ENCODE assay signal across 27 cellular contexts in genomic region chr9:127113540-127113928, GRCh38. TPM values are rescaled to one million over a fixed set of nuclear protein-coding genes. Genes with fewer than 3 reads are reported as not detected.
"Had no signal": no experiment of that assay in that cellular context is flagged by ENCODE, and none has a peak within 500 bp of the region (broad histone marks: within the 10 kb centered on the region; RNA-seq: fewer than 3 reads in every experiment).

No MANE protein-coding gene starts in this region.

- H3K27ac ChIP-seq: hepatocyte, pancreas, prostate gland, thyroid gland, upper lobe of left lung had no signal

- H3K4me3 ChIP-seq: gastroesophageal sphincter, hepatocyte, pancreas, prostate gland, spleen, thyroid gland, upper lobe of left lung had no signal

- H3K27me3 ChIP-seq: gastroesophageal sphincter, hepatocyte, pancreas, spleen, thyroid gland, upper lobe of left lung had no signal

- H3K9me3 ChIP-seq: gastroesophageal sphincter, pancreas, prostate gland, spleen, thyroid gland, upper lobe of left lung had no signal

- H3K4me1 ChIP-seq: pancreas, prostate gland had no signal

- H3K36me3 ChIP-seq: gastroesophageal sphincter, pancreas, prostate gland, thyroid gland had no signal

- DNase-seq: activated CD4-positive, alpha-beta memory T cell treated with anti-CD3 and anti-CD28 coated beads, Interleukin-2, amount 10 ng/mL, durations not matched to agents 7 days and 5 days; activated CD4-positive, alpha-beta T cell treated with anti-CD3 and anti-CD28 coated beads, Interleukin-2, amount 10 ng/mL, durations not matched to agents 24 days and 14 days; activated CD4-positive, CD25-positive, alpha-beta regulatory T cell treated with anti-CD3 and anti-CD28 coated beads, Interleukin-2, amount 50 U/mL, for 72 hours; activated CD8-positive, alpha-beta memory T cell treated with anti-CD3 and anti-CD28 coated beads, Interleukin-2, amount 50 U/mL, for 48 hours; activated gamma-delta T cell treated with Interleukin-2 at 50 U/mL for 16 hours; activated naive CD4-positive, alpha-beta T cell treated with anti-CD3 and anti-CD28 coated beads, Interleukin-2, amount 50 U/mL, for 16 hours; activated T-cell treated with anti-CD3 and anti-CD28 coated beads, Interleukin-2, amount 50 U/mL, for 24 hours; amniotic stem cell; central memory CD4-positive, alpha-beta T cell; effector CD8-positive, alpha-beta T cell; islet precursor cell; mammary epithelial cell; naive thymus-derived CD4-positive, alpha-beta T cell; pancreas; spleen; stimulated activated naive CD4-positive, alpha-beta T cell treated with Interleukin-2 at 50 U/mL for 16 hours; SW 1271; T-helper 17 cell; T1000; thyroid gland; upper lobe of left lung had no signal

- H3K27ac Mint-ChIP-seq: activated CD4-positive, alpha-beta memory T cell treated with anti-CD3 and anti-CD28 coated beads, Interleukin-2, amount 10 ng/mL, durations not matched to agents 7 days and 5 days; activated CD4-positive, alpha-beta T cell treated with anti-CD3 and anti-CD28 coated beads, Interleukin-2, amount 10 ng/mL, durations not matched to agents 24 days and 14 days; activated T-cell treated with anti-CD3 and anti-CD28 coated beads, Interleukin-2, amount 50 U/mL, for 24 hours; dendritic cell treated with granulocyte-macrophage colony-stimulating factor and Interleukin-4, amounts not matched to agents 40 ng/mL and 50 ng/mL, for 4 days; mesothelial cell of epicardium; naive thymus-derived CD4-positive, alpha-beta T cell; T-helper 17 cell had no signal

- H3K9me3 Mint-ChIP-seq: activated CD4-positive, alpha-beta memory T cell treated with anti-CD3 and anti-CD28 coated beads, Interleukin-2, amount 10 ng/mL, durations not matched to agents 7 days and 5 days; activated CD4-positive, alpha-beta T cell treated with anti-CD3 and anti-CD28 coated beads, Interleukin-2, amount 10 ng/mL, durations not matched to agents 24 days and 14 days; activated T-cell treated with anti-CD3 and anti-CD28 coated beads, Interleukin-2, amount 50 U/mL, for 24 hours; dendritic cell treated with granulocyte-macrophage colony-stimulating factor and Interleukin-4, amounts not matched to agents 40 ng/mL and 50 ng/mL, for 4 days; mesothelial cell of epicardium; naive thymus-derived CD4-positive, alpha-beta T cell had no signal

- H3K4me1 Mint-ChIP-seq: mesothelial cell of epicardium had no signal

- H3K4me3 Mint-ChIP-seq: activated CD4-positive, alpha-beta memory T cell treated with anti-CD3 and anti-CD28 coated beads, Interleukin-2, amount 10 ng/mL, durations not matched to agents 7 days and 5 days; activated CD4-positive, alpha-beta T cell treated with anti-CD3 and anti-CD28 coated beads, Interleukin-2, amount 10 ng/mL, durations not matched to agents 24 days and 14 days; activated T-cell treated with anti-CD3 and anti-CD28 coated beads, Interleukin-2, amount 50 U/mL, for 24 hours; dendritic cell treated with granulocyte-macrophage colony-stimulating factor and Interleukin-4, amounts not matched to agents 40 ng/mL and 50 ng/mL, for 4 days; mesothelial cell of epicardium; naive thymus-derived CD4-positive, alpha-beta T cell; T-helper 17 cell had no signal

RNA-seq across cellular contexts. Expression of gene ANGPTL2, which starts 8.9 kb away (rescaled TPM):
- total RNA-seq: activated CD4-positive, alpha-beta T cell treated with anti-CD3 and anti-CD28 coated beads, Interleukin-2, amount 10 ng/mL, durations not matched to agents 24 days and 14 days; naive thymus-derived CD4-positive, alpha-beta T cell had no signal
- polyA plus RNA-seq: mammary epithelial cell; naive thymus-derived CD4-positive, alpha-beta T cell; neural cell had no signal
